ENCODE assay signal across 8 cellular contexts in genomic region chr14:80955434-80955939, GRCh38. TPM values are rescaled to one million over a fixed set of nuclear protein-coding genes. Genes with fewer than 3 reads are reported as not detected.
DNase-seq lines count a peak whose midpoint lies in the region; TF ChIP-seq lines count a peak whose summit lies in the region.

TSS of gene TSHR (plus strand) at chr14:80955621. CDS start at chr14:80955681, 60 bp downstream.

- in situ Hi-C loops in mammary epithelial cell (cut with MboI; ENCODE audit: low sequenced_read_pairs in 2 of 2) = no loop called here

- H3K27me3 ChIP-seq in mammary epithelial cell (ENCODE audit: insufficient read depth, low read length) = peaks cover 2% of the 10 kb centered on the region
- H3K27me3 ChIP-seq in thyroid gland = no peaks in the 10 kb centered on the region

- H3K27ac ChIP-seq in mammary epithelial cell (ENCODE audit: insufficient read depth, low read depth, low read length) = no peak within 1 kb of the TSS
- H3K27ac ChIP-seq in thyroid gland = peak within 1 kb of the TSS; percentile 93 to 95 (median 94)

- CTCF ChIA-PET in mammary epithelial cell (lab: Charles Lee; ENCODE audit: low non-redundant PET) = no interaction called here

- H3K79me2 ChIP-seq in mammary epithelial cell (ENCODE audit: insufficient read depth, low read length) = no peaks in the 10 kb centered on the region

- WGBS in mammary epithelial cell (ENCODE audit: low coverage, missing lambda C conversion rate) = 83% methylated on average over 10 of the region's 19 CpGs
- 33 to 34% methylated on average over 16 to 19 of the region's 19 CpGs for WGBS in lower leg skin, 2 donors
- 6 to 7% methylated on average over 12 to 17 of the region's 19 CpGs for WGBS in thyroid gland, 2 donors

- H3K4me3 ChIP-seq in AG09309 (ENCODE audit: control insufficient read depth, low read depth, low read length) (peak within 1 kb of the TSS; percentile 52), LNCaP clone FGC (ENCODE audit: low read depth, low read length) (peak within 1 kb of the TSS; percentile 55), mammary epithelial cell (replicated peaks in 1 of 3; ENCODE audit: insufficient read depth in 1 of 3, low read depth in 2 of 3, low read length in 3 of 3) (peak within 1 kb of the TSS; percentile 36 to 58 (median 42)), lower leg skin (ENCODE audit: low read depth, poor library complexity, severe bottlenecking) (peak within 1 kb of the TSS; percentile 28), thyroid gland (replicated peaks in 1 of 3) (peak within 1 kb of the TSS; percentile 26 to 65 (median 41))

- TF ChIP-seq POLR2A in lower leg skin (IDR thresholded peaks at IDR 0.05) = no peak
- peak in 1 of 2 donors; percentile 69 for TF ChIP-seq POLR2A in thyroid gland (IDR thresholded peaks at IDR 0.05)

- H3K4me1 ChIP-seq in mammary epithelial cell (ENCODE audit: insufficient read depth, low read length) (no peaks in the 10 kb centered on the region), thyroid gland (no peaks in the 10 kb centered on the region)

- peak within 1 kb of the TSS; percentile 98 for H3K4me2 ChIP-seq in mammary epithelial cell (ENCODE audit: insufficient read depth, low read depth, low read length)

- H3K9ac ChIP-seq in mammary epithelial cell (ENCODE audit: insufficient read depth, low read length) = no peak within 1 kb of the TSS

- H3K36me3 ChIP-seq in mammary epithelial cell (ENCODE audit: insufficient read depth, low read length) (no peaks in the 10 kb centered on the region), thyroid gland (no peaks in the 10 kb centered on the region)

- H3K9me3 ChIP-seq in mammary epithelial cell (replicated peaks; ENCODE audit: insufficient read depth, low read length) (no peaks in the 10 kb centered on the region), thyroid gland (no peaks in the 10 kb centered on the region)

- dilution Hi-C loops in mammary epithelial cell (cut with HindIII; ENCODE audit: low sequenced_read_pairs) = no loop called here

- H2AFZ ChIP-seq in mammary epithelial cell (ENCODE audit: low read depth, low read length) = peak within 1 kb of the TSS; percentile 91

- TF ChIP-seq CTCF in AG09309 (IDR thresholded peaks at IDR 0.05; ENCODE audit: control insufficient read depth, insufficient read depth, low read depth, low read length, missing control alignments) (no peak), LNCaP clone FGC (IDR thresholded peaks at IDR 0.05; ENCODE audit: control insufficient read depth, extremely low read depth, insufficient read depth) (no peak), mammary epithelial cell (conservative IDR thresholded peaks at IDR 0.05 in 1 of 2, IDR thresholded peaks at IDR 0.05 in 1 of 2; ENCODE audit: extremely low read depth in 1 of 2, insufficient read depth in 1 of 2, low read depth in 1 of 2, low read length in 2 of 2) (no peak), lower leg skin (IDR thresholded peaks at IDR 0.05) (no peak), thyroid gland (IDR thresholded peaks at IDR 0.05) (no peak)

- no TSS peak for BruUV-seq in mammary epithelial cell (replicated peaks; lab: Mats Ljungman, UMichigan)

- no peaks in the 10 kb centered on the region for H4K20me1 ChIP-seq in mammary epithelial cell (ENCODE audit: insufficient read depth, low read length)

- no peak for DNase-seq in AG09309 (ENCODE audit: low read depth)
- DNase-seq in LNCaP clone FGC (ENCODE audit: low read depth) = no peak
- no peak for DNase-seq in mammary epithelial cell
- DNase-seq in lower leg skin (ENCODE audit: low spot score in 2 of 2) = no peak
- peak; percentile 85 for DNase-seq in thyroid gland
- DNase-seq in NCI-H446 (lab: John Stamatoyannopoulos, UW) = no peak
- DNase-seq in stimulated activated CD4-positive, alpha-beta T cell treated with anti-CD3 and anti-CD28 coated beads, Interleukin-2, amount 100 ng/mL, for 48 hours = no peak
- no peak for DNase-seq in midbrain (lab: John Stamatoyannopoulos, UW)

- intact Hi-C loops in mammary epithelial cell (cut with micrococcal nuclease) (no loop called here), lower leg skin (cut with DNase I; ENCODE audit: low total_unique reads) (no loop called here), thyroid gland (cut with DNase I) (loop anchor here (5.0 kb wide), 1 partner anchor 212 kb away; no protein-coding TSS in a partner anchor)

RNA-seq across cellular contexts. Expression of gene TSHR, which starts in this region (rescaled TPM):
- total RNA-seq in mammary epithelial cell (not detected), lower leg skin (1 to 10 TPM in 2 of 4 donors, under 1 TPM in 1, not detected in 1; 0.99 to 1.8 (median 1.1) TPM), thyroid gland (100 to 1,000 TPM; 551 to 711 (median 608) TPM)
- polyA plus RNA-seq in mammary epithelial cell = not detected
- polyA minus RNA-seq in mammary epithelial cell = not detected

Comparison
In these comparisons a context has a peak if more than half of its experiments do, and no peak if none do; other contexts are left out.
1. RNA of gene TSHR (total RNA-seq): 551 to 711 TPM in thyroid gland; 0.99 to 1.8 TPM in lower leg skin and not detected in mammary epithelial cell; every median in the first group is over 100 times any median in the second.
2. DNase-seq: peak in thyroid gland (2 of 2); none in AG09309 (single experiment), LNCaP clone FGC (single experiment), mammary epithelial cell (single experiment), lower leg skin (0 of 2), NCI-H446 (0 of 2), stimulated activated CD4-positive, alpha-beta T cell treated with anti-CD3 and anti-CD28 coated beads, Interleukin-2, amount 100 ng/mL, for 48 hours (0 of 2) and midbrain (single experiment).
3. Peak in every context shown above with its lines, with median percentiles within 50 percentile points of each other: H3K4me3 ChIP-seq.